Comparison of ENCODE assay signal across 17 cellular contexts in genomic region chr7:32039000-32039756, GRCh38. TPM values are rescaled to one million over a fixed set of nuclear protein-coding genes. Genes with fewer than 3 reads are reported as not detected.
DNase-seq lines count a peak whose midpoint lies in the region; ATAC-seq and TF ChIP-seq lines count a peak whose summit lies in the region.
"Had no signal": no experiment of that assay in that cellular context is flagged by ENCODE, and none has a peak within 500 bp of the region (broad histone marks: within the 10 kb centered on the region; RNA-seq: fewer than 3 reads in every experiment).

No MANE protein-coding gene starts in this region.

- H3K9me3 Mint-ChIP-seq in type B pancreatic cell: peaks cover 5% of the 10 kb centered on the region
- H3K9me3 Mint-ChIP-seq in activated T-cell treated with anti-CD3 and anti-CD28 coated beads, Interleukin-2, amount 50 U/mL, for 72 hours: peaks cover 5 to 8% of the 10 kb centered on the region in 2 donors
- H3K9me3 Mint-ChIP-seq: T-helper 2 cell treated with Interferon-gamma antibody and Interleukin-4, amounts not matched to agents 5 μg/mL and 100 μg/mL, for 36 hours had no signal

- no peak overlapping the region for H3K27ac Mint-ChIP-seq in type B pancreatic cell
- no peak overlapping the region for H3K27ac Mint-ChIP-seq in activated T-cell treated with anti-CD3 and anti-CD28 coated beads, Interleukin-2, amount 50 U/mL, for 72 hours
- H3K27ac Mint-ChIP-seq: activated CD4-positive, alpha-beta T cell treated with anti-CD3 and anti-CD28 coated beads for 36 hours; mesothelial cell of epicardium; T-helper 2 cell treated with Interferon-gamma antibody and Interleukin-4, amounts not matched to agents 5 μg/mL and 100 μg/mL, for 36 hours had no signal

- TF ChIP-seq EP300 in stomach (IDR thresholded peaks at IDR 0.05): no peak

- DNase-seq in Right ventricle myocardium superior (no peak), cardiac septum (ENCODE audit: low spot score) (no peak), heart left ventricle (peak in 1 of 5 donors; percentile 33), type B pancreatic cell (ENCODE audit: extremely low spot score, unreplicated experiment) (no peak), NOMO-1 (lab: John Stamatoyannopoulos, UW; ENCODE audit: unreplicated experiment in 2 of 2) (no peak), stomach (no peak)
- DNase-seq in activated T-cell treated with anti-CD3 and anti-CD28 coated beads, Interleukin-2, amount 50 U/mL, for 72 hours: no peak
- DNase-seq: activated CD4-positive, alpha-beta T cell treated with anti-CD3 and anti-CD28 coated beads for 36 hours; GDM1; H7; kidney; MV-4-11; stimulated activated CD4-positive, alpha-beta T cell treated with anti-CD3 and anti-CD28 coated beads, Interleukin-1b, Interleukin-23, amount 100 ng/mL, for 48 hours had no signal

- TF ChIP-seq POLR2A in heart left ventricle (IDR thresholded peaks at IDR 0.05) (no peak), stomach (IDR thresholded peaks at IDR 0.05) (no peak)

- H3K27me3 Mint-ChIP-seq in type B pancreatic cell: peaks cover 12% of the 10 kb centered on the region
- H3K27me3 Mint-ChIP-seq in activated T-cell treated with anti-CD3 and anti-CD28 coated beads, Interleukin-2, amount 50 U/mL, for 72 hours (ENCODE audit: low read depth): peaks cover 7% of the 10 kb centered on the region

- H3K27ac ChIP-seq in heart left ventricle (peak overlapping the region in 2 of 12 donors; percentile 40 to 66), stomach (no peak overlapping the region)
- H3K27ac ChIP-seq: coronary artery had no signal

- H3K9me3 ChIP-seq in heart left ventricle (no peaks in the 10 kb centered on the region), stomach (no peaks in the 10 kb centered on the region)

- H3K36me3 Mint-ChIP-seq in type B pancreatic cell: no peaks in the 10 kb centered on the region
- no peaks in the 10 kb centered on the region for H3K36me3 Mint-ChIP-seq in activated T-cell treated with anti-CD3 and anti-CD28 coated beads, Interleukin-2, amount 50 U/mL, for 72 hours (ENCODE audit: insufficient read depth in 2 of 2)

- H3K4me1 ChIP-seq in heart left ventricle: peaks cover 0 to 68% (median 19%) of the 10 kb centered on the region in 12 donors
- H3K4me1 ChIP-seq in stomach: peaks cover 0 to 8% (median 2%) of the 10 kb centered on the region in 4 donors

- intact Hi-C loops in Right ventricle myocardium superior (cut with DNase I): no loop called here
- intact Hi-C loops in cardiac septum (cut with DNase I): no loop called here
- intact Hi-C loops in heart left ventricle (cut with DNase I): loop anchor here in 3 of 10 donors (5.0 to 10.0 kb wide), 3 partner anchors 154 to 244 kb away; no protein-coding TSS in a partner anchor
- intact Hi-C loops in stomach (cut with DNase I; ENCODE audit: low total_unique reads): no loop called here

- no peak overlapping the region for H3K4me3 Mint-ChIP-seq in type B pancreatic cell
- H3K4me3 Mint-ChIP-seq in activated T-cell treated with anti-CD3 and anti-CD28 coated beads, Interleukin-2, amount 50 U/mL, for 72 hours: no peak overlapping the region
- H3K4me3 Mint-ChIP-seq: activated CD4-positive, alpha-beta T cell treated with anti-CD3 and anti-CD28 coated beads for 36 hours; mesothelial cell of epicardium; T-helper 2 cell treated with Interferon-gamma antibody and Interleukin-4, amounts not matched to agents 5 μg/mL and 100 μg/mL, for 36 hours had no signal

- WGBS in heart left ventricle, 4 donors: 36 to 56% (median 46%) methylated on average over 6 of the region's 6 CpGs
- WGBS in stomach, 5 donors: 40 to 65% (median 57%) methylated on average over 6 of the region's 6 CpGs

- H3K4me1 Mint-ChIP-seq in type B pancreatic cell (ENCODE audit: unreplicated experiment): no peaks in the 10 kb centered on the region
- peaks cover 11% of the 10 kb centered on the region for H3K4me1 Mint-ChIP-seq in activated T-cell treated with anti-CD3 and anti-CD28 coated beads, Interleukin-2, amount 50 U/mL, for 72 hours (ENCODE audit: low read depth)
- H3K4me1 Mint-ChIP-seq: activated CD4-positive, alpha-beta T cell treated with anti-CD3 and anti-CD28 coated beads for 36 hours had no signal

- H3K36me3 ChIP-seq in heart left ventricle (no peaks in the 10 kb centered on the region), stomach (no peaks in the 10 kb centered on the region)

- peak in 11 of 12 donors; percentile 15 to 52 (median 37) for TF ChIP-seq CTCF in heart left ventricle (IDR thresholded peaks at IDR 0.05)
- TF ChIP-seq CTCF in type B pancreatic cell (conservative IDR thresholded peaks at IDR 0.05): peak; percentile 53
- TF ChIP-seq CTCF in stomach (IDR thresholded peaks at IDR 0.05): peak in 2 of 7 experiments; percentile 10 to 24

- no peaks in the 10 kb centered on the region for H3K27me3 ChIP-seq in heart left ventricle
- H3K27me3 ChIP-seq in stomach: no peaks in the 10 kb centered on the region

- ATAC-seq in Right ventricle myocardium superior (ENCODE audit: poor library complexity): peak; percentile 49
- peak; percentile 61; the same call in 2 of the 3 replicates for ATAC-seq in SK-N-SH treated with all-trans-retinoic acid at 6 μM for 48 hours
- peak in 2 of 4 donors; percentile 33 to 44 for ATAC-seq in heart left ventricle
- no peak for ATAC-seq in activated T-cell treated with anti-CD3 and anti-CD28 coated beads, Interleukin-2, amount 50 U/mL, for 72 hours (replicated peaks in 1 of 2)
- ATAC-seq: activated CD4-positive, alpha-beta T cell treated with anti-CD3 and anti-CD28 coated beads for 36 hours had no signal

- H3K4me3 ChIP-seq in heart left ventricle: no peak overlapping the region
- no peak overlapping the region for H3K4me3 ChIP-seq in stomach
- H3K4me3 ChIP-seq: coronary artery had no signal

TF ChIP-seq in SK-N-SH treated with all-trans-retinoic acid at 6 μM for 48 hours, 23 proteins besides CTCF, POLR2A, EP300 and RAD21:
- TF ChIP-seq ESRRG (CRISPR knock-in tag; IDR thresholded peaks at IDR 0.05): no peak
- no peak for TF ChIP-seq ZC3H10 (CRISPR knock-in tag; IDR thresholded peaks at IDR 0.05)
- TF ChIP-seq ISL1 (CRISPR knock-in tag; IDR thresholded peaks at IDR 0.05): no peak
- TF ChIP-seq PPARA (CRISPR knock-in tag; IDR thresholded peaks at IDR 0.05; ENCODE audit: borderline replicate concordance): no peak

RNA-seq across cellular contexts. Expression of gene PDE1C, which starts 31.0 kb away (rescaled TPM):
- total RNA-seq in Right ventricle myocardium superior: 181 TPM
- total RNA-seq in cardiac septum: 220 TPM
- 100 to 1,000 TPM in 8 of 9 donors, 10 to 100 TPM in 1; 63.7 to 307 (median 143) TPM for total RNA-seq in heart left ventricle
- 10 to 100 TPM; 35.3 to 42.9 TPM for polyA plus RNA-seq in heart left ventricle
- total RNA-seq in type B pancreatic cell (ENCODE audit: low replicate concordance): 4.7 and 8.5 TPM in 2 replicates
- not detected for total RNA-seq in activated T-cell treated with anti-CD3 and anti-CD28 coated beads, Interleukin-2, amount 50 U/mL, for 72 hours
- total RNA-seq in stomach: 10 to 100 TPM in 2 of 5 donors, 1 to 10 TPM in 3; 4.9 to 54.2 (median 7.6) TPM
- 1 to 10 TPM; 2.9 to 5.3 (median 4.1) TPM for polyA plus RNA-seq in stomach
- total RNA-seq: activated CD4-positive, alpha-beta T cell treated with anti-CD3 and anti-CD28 coated beads for 36 hours had no signal

Comparison
In these comparisons a context has a peak if more than half of its experiments do, and no peak if none do; other contexts are left out.
1. ATAC-seq: peak in Right ventricle myocardium superior (single experiment) and SK-N-SH treated with all-trans-retinoic acid at 6 μM for 48 hours (single experiment); none in activated T-cell treated with anti-CD3 and anti-CD28 coated beads, Interleukin-2, amount 50 U/mL, for 72 hours (0 of 2).